14 cellular contexts compared by ENCODE assay signal in genomic region chr16:1876066-1876465, GRCh38. TPM values are rescaled to one million over a fixed set of nuclear protein-coding genes. Genes with fewer than 3 reads are reported as not detected.
"Had no signal": no experiment of that assay in that cellular context is flagged by ENCODE, and none has a peak within 500 bp of the region (broad histone marks: within the 10 kb centered on the region; RNA-seq: fewer than 3 reads in every experiment).

No MANE protein-coding gene starts in this region.

RNA-seq across cellular contexts. Expression of gene MEIOB, which starts 4.1 kb away (rescaled TPM):
- total RNA-seq: activated CD4-positive, alpha-beta T cell treated with anti-CD3 and anti-CD28 coated beads, Interleukin-2, amount 10 ng/mL, durations not matched to agents 7 days and 5 days; activated CD8-positive, alpha-beta memory T cell treated with anti-CD3 and anti-CD28 coated beads, Interleukin-2, amount 10 ng/mL, durations not matched to agents 7 days and 5 days; activated CD8-positive, alpha-beta T cell treated with anti-CD3 and anti-CD28 coated beads, Interleukin-2, amount 10 ng/mL, durations not matched to agents 7 days and 5 days; activated naive CD8-positive, alpha-beta T cell treated with anti-CD3 and anti-CD28 coated beads, Interleukin-2, amount 10 ng/mL, durations not matched to agents 7 days and 5 days; activated T-helper 2 cell treated with anti-CD3 and anti-CD28 coated beads, Interferon-gamma antibody, Interleukin-2, Interleukin-4, amounts not matched to agents 10 μg/mL and 5 μg/mL and 100 μg/mL, durations not matched to agents 14 hours and 24 hours and 36 hours; ascending aorta; T-helper 1 cell treated with Interleukin-12 subunit alpha and Interleukin-12 subunit beta and Interleukin-4 antibody, amounts not matched to agents 30 ng/mL and 1 ng/mL, for 36 hours; T-helper 17 cell; T-helper 2 cell treated with Interferon-gamma antibody and Interleukin-4, amounts not matched to agents 100 ng/mL and 5 ng/mL, for 36 hours had no signal
- polyA plus RNA-seq: cardiac muscle cell had no signal

RNA-seq across cellular contexts. Expression of gene HS3ST6, which starts 42.1 kb away (rescaled TPM):
- total RNA-seq: activated CD4-positive, alpha-beta memory T cell treated with anti-CD3 and anti-CD28 coated beads, Interleukin-2, amount 10 ng/mL, durations not matched to agents 7 days and 5 days; activated CD4-positive, alpha-beta T cell treated with anti-CD3 and anti-CD28 coated beads for 36 hours; activated CD4-positive, alpha-beta T cell treated with anti-CD3 and anti-CD28 coated beads, Interleukin-2, amount 10 ng/mL, durations not matched to agents 7 days and 5 days; activated CD8-positive, alpha-beta memory T cell treated with anti-CD3 and anti-CD28 coated beads, Interleukin-2, amount 10 ng/mL, durations not matched to agents 7 days and 5 days; activated CD8-positive, alpha-beta T cell treated with anti-CD3 and anti-CD28 coated beads, Interleukin-2, amount 10 ng/mL, durations not matched to agents 7 days and 5 days; activated naive CD8-positive, alpha-beta T cell treated with anti-CD3 and anti-CD28 coated beads, Interleukin-2, amount 10 ng/mL, durations not matched to agents 7 days and 5 days; activated T-helper 2 cell treated with anti-CD3 and anti-CD28 coated beads, Interferon-gamma antibody, Interleukin-2, Interleukin-4, amounts not matched to agents 10 μg/mL and 5 μg/mL and 100 μg/mL, durations not matched to agents 14 hours and 24 hours and 36 hours; ascending aorta; bronchial epithelial cell; cardiac muscle cell; chondrocyte; T-helper 1 cell treated with Interleukin-12 subunit alpha and Interleukin-12 subunit beta and Interleukin-4 antibody, amounts not matched to agents 30 ng/mL and 1 ng/mL, for 36 hours; T-helper 17 cell; T-helper 2 cell treated with Interferon-gamma antibody and Interleukin-4, amounts not matched to agents 100 ng/mL and 5 ng/mL, for 36 hours had no signal
- polyA plus RNA-seq: cardiac muscle cell had no signal
